In genomic region chr6:54992789-54993188, GRCh38 we compare ENCODE assay signal across 8 cellular contexts.
DNase-seq lines count a peak whose midpoint lies in the region; ATAC-seq and TF ChIP-seq lines count a peak whose summit lies in the region.

No MANE protein-coding gene starts in this region.

- no peak for ATAC-seq in heart right ventricle

- DNase-seq in cardiac muscle cell (ENCODE audit: low read depth in 1 of 2, low spot score in 1 of 2) = peak in 1 of 2 donors; percentile 24
- no peak for DNase-seq in heart right ventricle
- no peak for DNase-seq in LNCaP clone FGC (ENCODE audit: low read depth)
- DNase-seq in dermis blood vessel endothelial cell = peak; percentile 9
- DNase-seq in COLO668 (lab: John Stamatoyannopoulos, UW; ENCODE audit: unreplicated experiment) = no peak
- DNase-seq in stimulated activated CD4-positive, alpha-beta T cell treated with anti-CD3 and anti-CD28 coated beads, Interleukin-1b, Interleukin-23, amount 100 ng/mL, for 48 hours = no peak
- no peak for DNase-seq in MG63
- DNase-seq in NCI-H345 (lab: John Stamatoyannopoulos, UW) = no peak

- no peaks in the 10 kb centered on the region for H3K36me3 ChIP-seq in cardiac muscle cell
- H3K36me3 ChIP-seq in heart right ventricle = no peaks in the 10 kb centered on the region
- H3K36me3 ChIP-seq in MG63 = no peaks in the 10 kb centered on the region

- H3K4me1 ChIP-seq in cardiac muscle cell (ENCODE audit: low read depth) = no peaks in the 10 kb centered on the region
- H3K4me1 ChIP-seq in heart right ventricle = no peaks in the 10 kb centered on the region

- TF ChIP-seq CTCF in cardiac muscle cell (IDR thresholded peaks at IDR 0.05; ENCODE audit: low read depth, low read length) (peak; percentile 31), heart right ventricle (IDR thresholded peaks at IDR 0.05) (no peak), LNCaP clone FGC (IDR thresholded peaks at IDR 0.05; ENCODE audit: control insufficient read depth, extremely low read depth, insufficient read depth) (peak; percentile 56)

- H3K9me3 ChIP-seq in cardiac muscle cell (ENCODE audit: low read depth) (no peaks in the 10 kb centered on the region), heart right ventricle (peaks cover 0 to 28% (median 7%) of the 10 kb centered on the region in 11 donors), MG63 (no peaks in the 10 kb centered on the region)

- H3K4me3 ChIP-seq in cardiac muscle cell (no peak overlapping the region), heart right ventricle (no peak overlapping the region), LNCaP clone FGC (ENCODE audit: low read depth, low read length) (no peak overlapping the region), MG63 (no peak overlapping the region)

- H3K27ac ChIP-seq in cardiac muscle cell (no peak overlapping the region), heart right ventricle (no peak overlapping the region)

- H3K27me3 ChIP-seq in cardiac muscle cell (no peaks in the 10 kb centered on the region), heart right ventricle (no peaks in the 10 kb centered on the region), MG63 (no peaks in the 10 kb centered on the region)

- intact Hi-C loops in heart right ventricle (cut with DNase I) = no loop called here

Comparison
In these comparisons a context has a peak if more than half of its experiments do, and no peak if none do; other contexts are left out.
1. CTCF ChIP-seq: peak in cardiac muscle cell (single experiment) and LNCaP clone FGC (single experiment); none in heart right ventricle (0 of 9).